ENCODE assay signal across 9 cellular contexts in the genomic region with DNA sequence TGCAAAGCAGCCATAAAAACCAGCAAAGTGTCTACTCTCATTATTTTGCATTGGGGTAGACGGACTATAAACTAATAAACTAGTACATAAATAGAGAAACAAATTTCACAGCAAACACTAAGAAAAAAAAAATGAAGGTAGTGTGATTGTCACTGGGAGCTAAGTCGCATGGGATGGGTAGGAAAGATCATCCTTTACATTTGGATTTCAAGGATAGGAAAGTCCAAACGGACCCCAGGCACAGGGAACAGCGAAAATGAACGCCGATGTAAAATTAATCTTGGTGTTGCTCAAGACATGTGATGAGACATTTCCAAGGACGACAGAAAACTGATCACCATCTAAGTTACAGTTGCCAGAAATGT. TPM values are rescaled to one million over a fixed set of nuclear protein-coding genes. Genes with fewer than 3 reads are reported as not detected.
DNase-seq lines count a peak whose midpoint lies in the region; ATAC-seq, FAIRE-seq and TF ChIP-seq lines count a peak whose summit lies in the region.
"Had no signal": no experiment of that assay in that cellular context is flagged by ENCODE, and none has a peak within 500 bp of the region (broad histone marks: within the 10 kb centered on the region; RNA-seq: fewer than 3 reads in every experiment).

No MANE protein-coding gene starts in this region.

- no peak for DNase-seq in stimulated activated naive CD8-positive, alpha-beta T cell treated with anti-CD3 and anti-CD28 coated beads, Interleukin-15, Interleukin-2, amounts not matched to agents 100 U/mL and 50 U/mL, for 24 hours
- DNase-seq in GM12878 (ENCODE audit: low read depth, low spot score) = no peak
- no peak for DNase-seq in mesothelial cell of epicardium (ENCODE audit: low spot score in 2 of 2, unreplicated experiment in 2 of 2)
- DNase-seq in vagina (ENCODE audit: extremely low spot score in 2 of 2) = no peak
- DNase-seq in GF-D8 (lab: John Stamatoyannopoulos, UW) = no peak
- DNase-seq in ecto neural progenitor cell (ENCODE audit: low spot score) = no peak

- FAIRE-seq in GM12878 (lab: Jason Lieb, UNC) = no peak

- H3K4me1 Mint-ChIP-seq in stimulated activated naive CD8-positive, alpha-beta T cell treated with anti-CD3 and anti-CD28 coated beads, Interleukin-15, Interleukin-2, amounts not matched to agents 100 ng/mL and 50 ng/mL, for 24 hours (ENCODE audit: low read depth) = peaks cover 62% of the 10 kb centered on the region
- peaks cover 39% of the 10 kb centered on the region for H3K4me1 Mint-ChIP-seq in mesothelial cell of epicardium

- TF ChIP-seq EP300 in GM12878 (IDR thresholded peaks at IDR 0.05; ENCODE audit: borderline replicate concordance in 1 of 2, control insufficient read depth in 1 of 2, low read depth in 2 of 2, low read length in 2 of 2) = no peak

- H4K20me1 ChIP-seq in GM12878 (ENCODE audit: control insufficient read depth, insufficient read depth) = no peaks in the 10 kb centered on the region

- CTCF ChIA-PET in GM12878 (lab: Yijun Ruan, JAX) = interaction anchor here (0.7 to 1.3 kb wide), 4 partner anchors 16 to 195 kb away, joined by 3 to 4 read pairs (median 3); partner anchors contain the start of gene ZNF57

- BruUV-seq in GM12878 (replicated peaks; lab: Mats Ljungman, UMichigan) = no TSS peak

- peaks cover 75% of the 10 kb centered on the region for H3K79me2 ChIP-seq in GM12878 (ENCODE audit: control insufficient read depth, insufficient read depth, low read length)

- peaks cover 32% of the 10 kb centered on the region for H3K36me3 Mint-ChIP-seq in stimulated activated naive CD8-positive, alpha-beta T cell treated with anti-CD3 and anti-CD28 coated beads, Interleukin-15, Interleukin-2, amounts not matched to agents 100 ng/mL and 50 ng/mL, for 24 hours (ENCODE audit: low read depth)
- H3K36me3 Mint-ChIP-seq in mesothelial cell of epicardium = peaks cover 5% of the 10 kb centered on the region

- no peak for ATAC-seq in stimulated activated naive CD8-positive, alpha-beta T cell treated with anti-CD3 and anti-CD28 coated beads, Interleukin-15, Interleukin-2, amounts not matched to agents 100 U/mL and 50 U/mL, for 24 hours
- ATAC-seq in GM12878 (no peak), GM18498 (IDR thresholded peaks at IDR 0.05; ENCODE audit: unreplicated experiment) (no peak)

- H3K27ac ChIP-seq in GM12878 (ENCODE audit: control insufficient read depth, insufficient read depth) = peak overlapping the region; percentile 65; the same call in 1 of the 2 replicates
- H3K27ac ChIP-seq in vagina = no peak overlapping the region

- TF ChIP-seq CTCF in GM12878 (IDR thresholded peaks at IDR 0.05 in 2 of 3, conservative IDR thresholded peaks at IDR 0.05 in 1 of 3; ENCODE audit: control insufficient read depth in 2 of 3, extremely low read depth in 1 of 3, insufficient read depth in 1 of 3, low read depth in 3 of 3, low read length in 3 of 3) (no peak), mesothelial cell of epicardium (IDR thresholded peaks at IDR 0.05; ENCODE audit: unreplicated experiment) (no peak), vagina (IDR thresholded peaks at IDR 0.05) (no peak)

- H3K36me3 ChIP-seq in GM12878 (ENCODE audit: control insufficient read depth in 2 of 2, insufficient read depth in 2 of 2, low read length in 1 of 2) = peaks cover 2% of the 10 kb centered on the region in 2 experiments; a peak in 3 of 4 replicates
- no peaks in the 10 kb centered on the region for H3K36me3 ChIP-seq in vagina
- H3K36me3 ChIP-seq: ovary had no signal

- H2AFZ ChIP-seq in GM12878 (ENCODE audit: control insufficient read depth, low read depth, low read length) = peak overlapping the region; percentile 85

- intact Hi-C loops in GM12878 (cut with micrococcal nuclease; ENCODE audit: unreplicated experiment) (loop anchor here (5.0 to 10.0 kb wide), 2 partner anchors 36 to 509 kb away; no protein-coding TSS in a partner anchor), vagina (cut with DNase I) (loop anchor here (5.0 kb wide), 1 partner anchor 326 kb away; the partner anchor contains the start of gene LMNB2)

- POLR2A ChIA-PET in GM12878 (lab: Charles Lee) = interaction anchor here (0.8 to 1.1 kb wide), 2 partner anchors 8 to 20 kb away, joined by 3 read pairs; no protein-coding TSS in a partner anchor

- H3K9ac ChIP-seq in GM12878 (ENCODE audit: control insufficient read depth, insufficient read depth, low read length) = no peak overlapping the region

- H3K27me3 Mint-ChIP-seq in stimulated activated naive CD8-positive, alpha-beta T cell treated with anti-CD3 and anti-CD28 coated beads, Interleukin-15, Interleukin-2, amounts not matched to agents 100 ng/mL and 50 ng/mL, for 24 hours = no peaks in the 10 kb centered on the region
- no peaks in the 10 kb centered on the region for H3K27me3 Mint-ChIP-seq in mesothelial cell of epicardium (ENCODE audit: low read depth)

- peak overlapping the region; percentile 52 for H3K4me2 ChIP-seq in GM12878 (ENCODE audit: control insufficient read depth, insufficient read depth)

- WGBS in GM12878 (ENCODE audit: insufficient coverage, insufficient replicate concordance, low lambda C conversion rate, missing lambda C conversion rate) = 76% methylated on average over 7 of the region's 7 CpGs

- no peaks in the 10 kb centered on the region for H3K9me3 ChIP-seq in GM12878 (replicated peaks; ENCODE audit: control insufficient read depth, insufficient read depth, low read length)
- no peaks in the 10 kb centered on the region for H3K9me3 ChIP-seq in vagina
- H3K9me3 ChIP-seq: ovary had no signal

- H3K27ac Mint-ChIP-seq in stimulated activated naive CD8-positive, alpha-beta T cell treated with anti-CD3 and anti-CD28 coated beads, Interleukin-15, Interleukin-2, amounts not matched to agents 100 ng/mL and 50 ng/mL, for 24 hours = peak overlapping the region; percentile 97
- peak overlapping the region; percentile 98 for H3K27ac Mint-ChIP-seq in mesothelial cell of epicardium

- RAD21 ChIA-PET in GM12878 (lab: Charles Lee; ENCODE audit: unreplicated experiment) = interaction anchor here (1.1 to 1.7 kb wide), 2 partner anchors 85 to 135 kb away, joined by 4 to 6 read pairs; no protein-coding TSS in a partner anchor

- no peak for TF ChIP-seq RAD21 in GM12878 (IDR thresholded peaks at IDR 0.05; ENCODE audit: insufficient read depth, low read depth, low read length)

- in situ Hi-C loops in GM12878 (cut with MboI) = no loop called here

- no peaks in the 10 kb centered on the region for H3K9me3 Mint-ChIP-seq in stimulated activated naive CD8-positive, alpha-beta T cell treated with anti-CD3 and anti-CD28 coated beads, Interleukin-15, Interleukin-2, amounts not matched to agents 100 ng/mL and 50 ng/mL, for 24 hours
- H3K9me3 Mint-ChIP-seq in mesothelial cell of epicardium = no peaks in the 10 kb centered on the region

- H3K27me3 ChIP-seq in GM12878 (replicated peaks in 1 of 2; ENCODE audit: control insufficient read depth in 2 of 2, insufficient read depth in 2 of 2, low read length in 1 of 2) (no peaks in the 10 kb centered on the region), vagina (no peaks in the 10 kb centered on the region)
- H3K27me3 ChIP-seq: ovary had no signal

- H3K4me3 Mint-ChIP-seq in stimulated activated naive CD8-positive, alpha-beta T cell treated with anti-CD3 and anti-CD28 coated beads, Interleukin-15, Interleukin-2, amounts not matched to agents 100 ng/mL and 50 ng/mL, for 24 hours = peak overlapping the region; percentile 94
- peak overlapping the region; percentile 84 for H3K4me3 Mint-ChIP-seq in mesothelial cell of epicardium

- TF ChIP-seq POLR2A in GM12878 (IDR thresholded peaks at IDR 0.05; ENCODE audit: low read depth, low read length) (no peak), vagina (IDR thresholded peaks at IDR 0.05) (no peak)

- H3K4me1 ChIP-seq in GM12878 (ENCODE audit: control insufficient read depth, insufficient read depth, low read length) (peaks cover 25% of the 10 kb centered on the region), vagina (peaks cover 56% of the 10 kb centered on the region)

- SMC1A ChIA-PET in GM12878 (lab: Charles Lee; ENCODE audit: uncharacterized antibody, unreplicated experiment) = interaction anchor here (1.1 to 1.6 kb wide), 2 partner anchors 34 to 252 kb away, joined by 3 to 6 read pairs; no protein-coding TSS in a partner anchor

- H3K4me3 ChIP-seq in GM12878 (no peak overlapping the region), vagina (peak overlapping the region; percentile 75 to 87)

RNA-seq across cellular contexts. Expression of gene SGTA, which starts 0.7 kb away (rescaled TPM):
- total RNA-seq in GM12878 (2013; cell fraction: nucleolus; rRNA removed) = 27.0 and 30.4 TPM in 2 replicates
- 51.2 and 59.2 TPM in 2 replicates for total RNA-seq in GM12878 (2014; rRNA removed)
- 22.9 and 26.2 TPM in 2 replicates for total RNA-seq in GM12878 (2014; rRNA removed; fragmentation: Illumina TruSeq; extraction: Trizol)
- total RNA-seq in GM12878 (2021) = 69.2 and 76.3 TPM in 2 replicates
- 22.0 TPM for polyA plus RNA-seq in GM12878 (2011; ENCODE audit: low read depth)
- 19.9 and 32.9 TPM in 2 replicates for polyA plus RNA-seq in GM12878 (2011; rRNA removed)
- polyA plus RNA-seq in GM12878 (2011; cell fraction: cytosol; rRNA removed) = 70.3 and 75.7 TPM in 2 replicates
- polyA plus RNA-seq in GM12878 (2011; cell fraction: nucleus; rRNA removed) = 59.1 and 86.4 TPM in 2 replicates
- 46.1 and 46.5 TPM in 2 replicates for polyA plus RNA-seq in GM12878 (2012)
- 13.2 and 37.1 TPM in 2 replicates for polyA plus RNA-seq in GM12878 (2014; fragmentation: Illumina TruSeq; extraction: Trizol)
- 1 to 10 TPM; 2.0 to 3.1 TPM for polyA plus RNA-seq in GM12878 (2014; fragmentation: Nextera tagmentation; extraction: Ambion mirVana)
- polyA plus RNA-seq in GM12878 (2014; rRNA removed) = 64.2 and 78.7 TPM in 2 replicates
- polyA plus RNA-seq in GM12878 (2016; fragmentation: Nextera tagmentation; extraction: Ambion mirVana) = 100 to 1,000 TPM; 102 TPM
- 12.0 and 30.2 TPM in 2 replicates for polyA minus RNA-seq in GM12878 (2011; rRNA and poly(A)+ RNA removed)
- 15.9 and 16.7 TPM in 2 replicates for polyA minus RNA-seq in GM12878 (2011; cell fraction: cytosol; rRNA and poly(A)+ RNA removed)
- 9.7 and 20.9 TPM in 2 replicates for polyA minus RNA-seq in GM12878 (2011; cell fraction: nucleus; rRNA and poly(A)+ RNA removed)
- 58.2 to 64.0 TPM (median 61.3 TPM) in 3 replicates for total RNA-seq in mesothelial cell of epicardium
- 58.4 TPM for total RNA-seq in vagina

RNA-seq across cellular contexts. Expression of gene THOP1, which starts 1.5 kb away (rescaled TPM):
- total RNA-seq in GM12878 (2013; cell fraction: nucleolus; rRNA removed) = 230 and 309 TPM in 2 replicates
- total RNA-seq in GM12878 (2014; rRNA removed) = 260 and 270 TPM in 2 replicates
- 75.9 and 77.5 TPM in 2 replicates for total RNA-seq in GM12878 (2014; rRNA removed; fragmentation: Illumina TruSeq; extraction: Trizol)
- total RNA-seq in GM12878 (2021) = 217 and 220 TPM in 2 replicates
- 25.4 TPM for polyA plus RNA-seq in GM12878 (2011; ENCODE audit: low read depth)
- 72.8 and 137 TPM in 2 replicates for polyA plus RNA-seq in GM12878 (2011; rRNA removed)
- polyA plus RNA-seq in GM12878 (2011; cell fraction: cytosol; rRNA removed) = 144 and 196 TPM in 2 replicates
- 439 and 527 TPM in 2 replicates for polyA plus RNA-seq in GM12878 (2011; cell fraction: nucleus; rRNA removed)
- 116 and 134 TPM in 2 replicates for polyA plus RNA-seq in GM12878 (2012)
- 36.0 and 76.8 TPM in 2 replicates for polyA plus RNA-seq in GM12878 (2014; fragmentation: Illumina TruSeq; extraction: Trizol)
- polyA plus RNA-seq in GM12878 (2014; fragmentation: Nextera tagmentation; extraction: Ambion mirVana) = 1 to 10 TPM; 1.9 to 3.8 TPM
- 200 and 240 TPM in 2 replicates for polyA plus RNA-seq in GM12878 (2014; rRNA removed)
- polyA plus RNA-seq in GM12878 (2016; fragmentation: Nextera tagmentation; extraction: Ambion mirVana) = 100 to 1,000 TPM; 220 to 241 TPM
- 97.9 and 180 TPM in 2 replicates for polyA minus RNA-seq in GM12878 (2011; rRNA and poly(A)+ RNA removed)
- 59.6 and 71.5 TPM in 2 replicates for polyA minus RNA-seq in GM12878 (2011; cell fraction: cytosol; rRNA and poly(A)+ RNA removed)
- 43.6 and 46.6 TPM in 2 replicates for polyA minus RNA-seq in GM12878 (2011; cell fraction: nucleus; rRNA and poly(A)+ RNA removed)
- total RNA-seq in mesothelial cell of epicardium = 74.1 to 80.8 TPM (median 79.5 TPM) in 3 replicates
- total RNA-seq in vagina = 28.5 TPM

RNA-seq across cellular contexts. Expression of gene ZNF554, which starts 35.9 kb away (rescaled TPM):
- 7.0 and 7.1 TPM in 2 replicates for total RNA-seq in GM12878 (2013; cell fraction: nucleolus; rRNA removed)
- total RNA-seq in GM12878 (2014; rRNA removed) (1.7 and 2.1 TPM in 2 replicates), GM12878 (2014; rRNA removed; fragmentation: Illumina TruSeq; extraction: Trizol) (1.5 and 1.8 TPM in 2 replicates), GM12878 (2021) (1.7 TPM in 2 replicates), mesothelial cell of epicardium (12.6 to 13.3 TPM (median 13.2 TPM) in 3 replicates), vagina (6.9 TPM)
- 0.98 TPM for polyA plus RNA-seq in GM12878 (2011; ENCODE audit: low read depth)
- polyA plus RNA-seq in GM12878 (2011; rRNA removed) (1.3 and 1.7 TPM in 2 replicates), GM12878 (2014; fragmentation: Illumina TruSeq; extraction: Trizol) (1.2 and 1.4 TPM in 2 replicates), GM12878 (2014; fragmentation: Nextera tagmentation; extraction: Ambion mirVana) (under 1 TPM; 0.19 to 0.38 TPM), GM12878 (2014; rRNA removed) (0.96 and 1.3 TPM in 2 replicates), GM12878 (2016; fragmentation: Nextera tagmentation; extraction: Ambion mirVana) (1 to 10 TPM; 1.2 to 1.4 TPM)
- 1.1 and 1.2 TPM in 2 replicates for polyA plus RNA-seq in GM12878 (2011; cell fraction: cytosol; rRNA removed)
- polyA plus RNA-seq in GM12878 (2011; cell fraction: nucleus; rRNA removed) = 1.1 TPM in 2 replicates
- 1.1 and 1.4 TPM in 2 replicates for polyA plus RNA-seq in GM12878 (2012)
- polyA minus RNA-seq in GM12878 (2011; rRNA and poly(A)+ RNA removed) = 1.3 and 1.6 TPM in 2 replicates
- polyA minus RNA-seq in GM12878 (2011; cell fraction: cytosol; rRNA and poly(A)+ RNA removed) = 0.94 and 1.6 TPM in 2 replicates
- polyA minus RNA-seq in GM12878 (2011; cell fraction: nucleus; rRNA and poly(A)+ RNA removed) = 0.48 and 0.77 TPM in 2 replicates

RNA-seq across cellular contexts. Expression of gene SLC39A3, which starts 43.9 kb away (rescaled TPM):
- 26.3 and 30.0 TPM in 2 replicates for total RNA-seq in GM12878 (2013; cell fraction: nucleolus; rRNA removed)
- total RNA-seq in GM12878 (2014; rRNA removed) = 46.0 and 50.2 TPM in 2 replicates
- total RNA-seq in GM12878 (2014; rRNA removed; fragmentation: Illumina TruSeq; extraction: Trizol) = 31.2 and 33.7 TPM in 2 replicates
- total RNA-seq in GM12878 (2021) = 48.4 and 52.1 TPM in 2 replicates
- polyA plus RNA-seq in GM12878 (2011; ENCODE audit: low read depth) = 9.9 TPM
- polyA plus RNA-seq in GM12878 (2011; rRNA removed) = 18.7 and 29.6 TPM in 2 replicates
- polyA plus RNA-seq in GM12878 (2011; cell fraction: cytosol; rRNA removed) = 51.6 and 59.3 TPM in 2 replicates
- 38.3 and 42.8 TPM in 2 replicates for polyA plus RNA-seq in GM12878 (2011; cell fraction: nucleus; rRNA removed)
- 24.3 and 28.7 TPM in 2 replicates for polyA plus RNA-seq in GM12878 (2012)
- 20.9 and 59.4 TPM in 2 replicates for polyA plus RNA-seq in GM12878 (2014; fragmentation: Illumina TruSeq; extraction: Trizol)
- 1 to 10 TPM in 1 of 2 experiments, under 1 TPM in 1; 0.63 to 1.1 TPM for polyA plus RNA-seq in GM12878 (2014; fragmentation: Nextera tagmentation; extraction: Ambion mirVana)
- 54.5 and 54.9 TPM in 2 replicates for polyA plus RNA-seq in GM12878 (2014; rRNA removed)
- 10 to 100 TPM; 58.7 to 67.1 TPM for polyA plus RNA-seq in GM12878 (2016; fragmentation: Nextera tagmentation; extraction: Ambion mirVana)
- 19.9 and 31.8 TPM in 2 replicates for polyA minus RNA-seq in GM12878 (2011; rRNA and poly(A)+ RNA removed)
- 15.3 and 17.2 TPM in 2 replicates for polyA minus RNA-seq in GM12878 (2011; cell fraction: cytosol; rRNA and poly(A)+ RNA removed)
- polyA minus RNA-seq in GM12878 (2011; cell fraction: nucleus; rRNA and poly(A)+ RNA removed) = 7.5 and 14.9 TPM in 2 replicates
- 27.5 to 29.7 TPM (median 28.8 TPM) in 3 replicates for total RNA-seq in mesothelial cell of epicardium
- 27.7 TPM for total RNA-seq in vagina

RNA-seq across cellular contexts. Expression of gene ZNF555, which starts 57.5 kb away (rescaled TPM):
- total RNA-seq in GM12878 (2013; cell fraction: nucleolus; rRNA removed) = 5.0 and 5.1 TPM in 2 replicates
- total RNA-seq in GM12878 (2014; rRNA removed) (0.62 and 0.71 TPM in 2 replicates), GM12878 (2014; rRNA removed; fragmentation: Illumina TruSeq; extraction: Trizol) (1.6 and 1.7 TPM in 2 replicates), GM12878 (2021) (0.90 and 1.2 TPM in 2 replicates), mesothelial cell of epicardium (10.6 to 12.9 TPM (median 10.6 TPM) in 3 replicates), vagina (3.7 TPM)
- 1.2 TPM for polyA plus RNA-seq in GM12878 (2011; ENCODE audit: low read depth)
- polyA plus RNA-seq in GM12878 (2011; rRNA removed) (1.9 and 2.8 TPM in 2 replicates), GM12878 (2014; fragmentation: Illumina TruSeq; extraction: Trizol) (1.3 and 1.5 TPM in 2 replicates), GM12878 (2014; fragmentation: Nextera tagmentation; extraction: Ambion mirVana) (1 to 10 TPM in 1 of 2 experiments, under 1 TPM in 1; 0.68 to 1.7 TPM), GM12878 (2014; rRNA removed) (0.58 and 1.0 TPM in 2 replicates), GM12878 (2016; fragmentation: Nextera tagmentation; extraction: Ambion mirVana) (1 to 10 TPM; 1.2 to 1.4 TPM)
- 0.70 and 0.82 TPM in 2 replicates for polyA plus RNA-seq in GM12878 (2011; cell fraction: cytosol; rRNA removed)
- polyA plus RNA-seq in GM12878 (2011; cell fraction: nucleus; rRNA removed) = 1.1 and 1.2 TPM in 2 replicates
- 1.7 and 2.3 TPM in 2 replicates for polyA plus RNA-seq in GM12878 (2012)
- polyA minus RNA-seq in GM12878 (2011; rRNA and poly(A)+ RNA removed) = 1.8 and 2.6 TPM in 2 replicates
- 0.80 and 0.83 TPM in 2 replicates for polyA minus RNA-seq in GM12878 (2011; cell fraction: cytosol; rRNA and poly(A)+ RNA removed)
- polyA minus RNA-seq in GM12878 (2011; cell fraction: nucleus; rRNA and poly(A)+ RNA removed) = 0.60 and 0.86 TPM in 2 replicates
